Comparison of ENCODE assay signal across 9 cellular contexts in genomic region chr10:95832216-95833037, GRCh38.
DNase-seq lines count a peak whose midpoint lies in the region; ATAC-seq and TF ChIP-seq lines count a peak whose summit lies in the region.
"Had no signal": no experiment of that assay in that cellular context is flagged by ENCODE, and none has a peak within 500 bp of the region (broad histone marks: within the 10 kb centered on the region; RNA-seq: fewer than 3 reads in every experiment).

No MANE protein-coding gene starts in this region.

- H3K4me3 Mint-ChIP-seq in activated T-cell treated with anti-CD3 and anti-CD28 coated beads, Interleukin-2, amount 50 U/mL, for 24 hours, result peak overlapping the region; percentile 66
- H3K4me3 Mint-ChIP-seq in stimulated activated memory B cell treated with anti-CD40 and anti-IgM and Interleukin-4, amounts not matched to agents 10 μg/mL and 1 μg/mL and 100 μg/mL, for 72 hours, result peak overlapping the region; percentile 84
- H3K4me3 Mint-ChIP-seq in Caco-2 (ENCODE audit: unreplicated experiment), result no peak overlapping the region

- no peak overlapping the region for H3K4me3 ChIP-seq in Caco-2 (ENCODE audit: low read depth, low read length)
- H3K4me3 ChIP-seq in testis, result no peak overlapping the region
- H3K4me3 ChIP-seq: SK-N-MC had no signal

- no peaks in the 10 kb centered on the region for H3K9me3 Mint-ChIP-seq in activated T-cell treated with anti-CD3 and anti-CD28 coated beads, Interleukin-2, amount 50 U/mL, for 24 hours
- H3K9me3 Mint-ChIP-seq in stimulated activated memory B cell treated with anti-CD40 and anti-IgM and Interleukin-4, amounts not matched to agents 10 μg/mL and 1 μg/mL and 100 μg/mL, for 72 hours, result no peaks in the 10 kb centered on the region
- no peaks in the 10 kb centered on the region for H3K9me3 Mint-ChIP-seq in Caco-2 (ENCODE audit: unreplicated experiment)

- BruUV-seq in Caco-2 (replicated peaks; lab: Mats Ljungman, UMichigan), result no TSS peak

- CTCF ChIA-PET in Caco-2 (lab: Charles Lee), result interaction anchor here (0.6 kb wide), 1 partner anchor 11 kb away, joined by 3 read pairs; no protein-coding TSS in a partner anchor

- H3K36me3 Mint-ChIP-seq in activated T-cell treated with anti-CD3 and anti-CD28 coated beads, Interleukin-2, amount 50 U/mL, for 24 hours (ENCODE audit: low read depth), result no peaks in the 10 kb centered on the region
- H3K36me3 Mint-ChIP-seq in stimulated activated memory B cell treated with anti-CD40 and anti-IgM and Interleukin-4, amounts not matched to agents 10 μg/mL and 1 μg/mL and 100 μg/mL, for 72 hours, result peaks cover 56% of the 10 kb centered on the region
- no peaks in the 10 kb centered on the region for H3K36me3 Mint-ChIP-seq in Caco-2 (ENCODE audit: insufficient read depth, unreplicated experiment)

- peak; percentile 73 for ATAC-seq in HG02970 (IDR thresholded peaks at IDR 0.05; ENCODE audit: low FRiP score, unreplicated experiment)
- peak; percentile 98 for ATAC-seq in stimulated activated memory B cell treated with anti-CD40 and anti-IgM and Interleukin-4, amounts not matched to agents 10 μg/mL and 1 μg/mL and 100 μg/mL, for 72 hours

- no peak for TF ChIP-seq POLR2A in testis (IDR thresholded peaks at IDR 0.05)

- intact Hi-C loops in Caco-2 (cut with micrococcal nuclease; ENCODE audit: unreplicated experiment) (no loop called here), testis (cut with DNase I; ENCODE audit: low total_unique reads) (no loop called here)

- H3K9me3 ChIP-seq in Caco-2, result no peaks in the 10 kb centered on the region
- no peaks in the 10 kb centered on the region for H3K9me3 ChIP-seq in testis

- WGBS in testis, 2 donors, result 75 to 89% methylated on average over 6 of the region's 6 CpGs

- POLR2A ChIA-PET in Caco-2 (lab: Charles Lee), result no interaction called here

- H3K4me1 ChIP-seq in Caco-2 (no peaks in the 10 kb centered on the region), testis (no peaks in the 10 kb centered on the region)

- peaks cover 36% of the 10 kb centered on the region for H3K4me1 Mint-ChIP-seq in activated T-cell treated with anti-CD3 and anti-CD28 coated beads, Interleukin-2, amount 50 U/mL, for 24 hours (ENCODE audit: low read depth)
- peaks cover 87% of the 10 kb centered on the region for H3K4me1 Mint-ChIP-seq in stimulated activated memory B cell treated with anti-CD40 and anti-IgM and Interleukin-4, amounts not matched to agents 10 μg/mL and 1 μg/mL and 100 μg/mL, for 72 hours
- no peaks in the 10 kb centered on the region for H3K4me1 Mint-ChIP-seq in Caco-2 (ENCODE audit: low read depth, unreplicated experiment)

- TF ChIP-seq CTCF in Caco-2 (IDR thresholded peaks at IDR 0.05; ENCODE audit: insufficient read depth in 1 of 2, low read depth in 1 of 2, low read length in 1 of 2, severe bottlenecking in 1 of 2, unreplicated experiment in 1 of 2), result no peak
- no peak for TF ChIP-seq CTCF in testis (IDR thresholded peaks at IDR 0.05)

- H3K27me3 ChIP-seq in Caco-2 (replicated peaks; ENCODE audit: control insufficient read depth, insufficient read depth, low read length), result no peaks in the 10 kb centered on the region
- H3K27me3 ChIP-seq in testis, result no peaks in the 10 kb centered on the region

- peak overlapping the region; percentile 88 for H3K27ac Mint-ChIP-seq in activated T-cell treated with anti-CD3 and anti-CD28 coated beads, Interleukin-2, amount 50 U/mL, for 24 hours
- H3K27ac Mint-ChIP-seq in stimulated activated memory B cell treated with anti-CD40 and anti-IgM and Interleukin-4, amounts not matched to agents 10 μg/mL and 1 μg/mL and 100 μg/mL, for 72 hours, result peak overlapping the region; percentile 83
- no peak overlapping the region for H3K27ac Mint-ChIP-seq in Caco-2 (ENCODE audit: unreplicated experiment)

- peak; percentile 14 for DNase-seq in activated gamma-delta T cell treated with Interleukin-2 at 50 U/mL for 16 hours
- DNase-seq in activated gamma-delta T cell (lab: John Stamatoyannopoulos, UW), result no peak
- peak; percentile 39 for DNase-seq in activated T-cell treated with anti-CD3 and anti-CD28 coated beads, Interleukin-2, amount 50 U/mL, for 24 hours
- DNase-seq in Caco-2, result no peak
- no peak for DNase-seq in testis
- no peak for DNase-seq in DMS79 (lab: John Stamatoyannopoulos, UW)

- H3K27me3 Mint-ChIP-seq in activated T-cell treated with anti-CD3 and anti-CD28 coated beads, Interleukin-2, amount 50 U/mL, for 24 hours, result no peaks in the 10 kb centered on the region
- H3K27me3 Mint-ChIP-seq in stimulated activated memory B cell treated with anti-CD40 and anti-IgM and Interleukin-4, amounts not matched to agents 10 μg/mL and 1 μg/mL and 100 μg/mL, for 72 hours, result no peaks in the 10 kb centered on the region
- H3K27me3 Mint-ChIP-seq in Caco-2 (ENCODE audit: insufficient read depth, unreplicated experiment), result no peaks in the 10 kb centered on the region

- H3K36me3 ChIP-seq in Caco-2 (ENCODE audit: control insufficient read depth, insufficient read depth, low read length), result no peaks in the 10 kb centered on the region
- no peaks in the 10 kb centered on the region for H3K36me3 ChIP-seq in testis (ENCODE audit: low read depth, missing control alignments)

- H3K27ac ChIP-seq in testis, result no peak overlapping the region
- H3K27ac ChIP-seq: SK-N-MC had no signal

Comparison
In these comparisons a context has a peak if more than half of its experiments do, and no peak if none do; other contexts are left out.
1. DNase-seq: peak in activated gamma-delta T cell treated with Interleukin-2 at 50 U/mL for 16 hours (single experiment) and activated T-cell treated with anti-CD3 and anti-CD28 coated beads, Interleukin-2, amount 50 U/mL, for 24 hours (single experiment); none in activated gamma-delta T cell (single experiment), Caco-2 (0 of 2), testis (single experiment) and DMS79 (single experiment).